Comparison of ENCODE assay signal across 32 cellular contexts in genomic region chr6:67165606-67166005, GRCh38.
"Had no signal": no experiment of that assay in that cellular context is flagged by ENCODE, and none has a peak within 500 bp of the region (broad histone marks: within the 10 kb centered on the region; RNA-seq: fewer than 3 reads in every experiment).

No MANE protein-coding gene starts in this region.

- H3K4me3 ChIP-seq: adrenal gland, body of pancreas, breast epithelium had no signal

- H3K27me3 ChIP-seq: adrenal gland, body of pancreas, brain microvascular endothelial cell, breast epithelium had no signal

- H3K27ac ChIP-seq: adrenal gland, body of pancreas, brain microvascular endothelial cell, breast epithelium, VCaP had no signal

- H3K36me3 ChIP-seq: adrenal gland, brain microvascular endothelial cell, breast epithelium had no signal

- H3K4me1 ChIP-seq: adrenal gland, body of pancreas, breast epithelium had no signal

- DNase-seq: activated B cell treated with CpG ODN at 0.5 μM for 24 hours; activated CD4-positive, alpha-beta memory T cell treated with anti-CD3 and anti-CD28 coated beads for 36 hours; activated CD4-positive, alpha-beta T cell treated with anti-CD3 and anti-CD28 coated beads for 4 hours; activated CD4-positive, alpha-beta T cell treated with anti-CD3 and anti-CD28 coated beads, Interleukin-2, amount 10 ng/mL, durations not matched to agents 24 days and 14 days; activated CD4-positive, alpha-beta T cell treated with anti-CD3 and anti-CD28 coated beads, Interleukin-2, amount 50 U/mL, for 1 hour; activated CD4-positive, alpha-beta T cell treated with anti-CD3 and anti-CD28 coated beads, Interleukin-2, amount 50 U/mL, for 4 hours; activated CD4-positive, CD25-positive, alpha-beta regulatory T cell treated with anti-CD3 and anti-CD28 coated beads, Interleukin-2, amount 50 U/mL, for 72 hours; activated CD8-positive, alpha-beta memory T cell treated with anti-CD3 and anti-CD28 coated beads, Interleukin-2, amount 50 U/mL, for 4 hours; activated CD8-positive, alpha-beta T cell treated with anti-CD3 and anti-CD28 coated beads for 36 hours; activated effector memory CD4-positive, alpha-beta T cell treated with anti-CD3 and anti-CD28 coated beads, Interleukin-2, amount 50 U/mL, for 16 hours; activated gamma-delta T cell treated with Interleukin-2 at 50 U/mL for 16 hours; activated naive CD4-positive, alpha-beta T cell; activated naive CD4-positive, alpha-beta T cell treated with anti-CD3 and anti-CD28 coated beads for 36 hours; activated naive CD4-positive, alpha-beta T cell treated with anti-CD3 and anti-CD28 coated beads, Interleukin-2, amount 50 U/mL, for 16 hours; activated naive CD8-positive, alpha-beta T cell treated with anti-CD3 and anti-CD28 coated beads for 36 hours; activated T-cell treated with anti-CD3 and anti-CD28 coated beads for 4 hours; activated T-cell treated with anti-CD3 and anti-CD28 coated beads, Interleukin-2, amount 50 U/mL, for 1 hour; activated T-cell treated with anti-CD3 and anti-CD28 coated beads, Interleukin-2, amount 50 U/mL, for 4 hours; activated T-cell treated with anti-CD3 and anti-CD28 coated beads, Interleukin-2, amount 50 U/mL, for 72 hours; adrenal gland; amniotic stem cell; aorta; body of pancreas; brain microvascular endothelial cell; central memory CD4-positive, alpha-beta T cell; T-helper 1 cell; T-helper 2 cell; T-helper 9 cell had no signal

- ATAC-seq: activated CD8-positive, alpha-beta T cell treated with anti-CD3 and anti-CD28 coated beads for 36 hours; activated naive CD4-positive, alpha-beta T cell treated with anti-CD3 and anti-CD28 coated beads, Interleukin-2, amount 50 U/mL, for 72 hours; activated T-cell treated with anti-CD3 and anti-CD28 coated beads, Interleukin-2, amount 50 U/mL, for 4 hours; activated T-cell treated with anti-CD3 and anti-CD28 coated beads, Interleukin-2, amount 50 U/mL, for 72 hours; activated T-helper 17 cell treated with anti-CD3 and anti-CD28 coated beads, Interleukin-2, amount 50 U/mL, for 72 hours; body of pancreas had no signal

- H3K9me3 ChIP-seq: adrenal gland had no signal
